ENCODE assay signal across 1 cellular context in the genomic region with DNA sequence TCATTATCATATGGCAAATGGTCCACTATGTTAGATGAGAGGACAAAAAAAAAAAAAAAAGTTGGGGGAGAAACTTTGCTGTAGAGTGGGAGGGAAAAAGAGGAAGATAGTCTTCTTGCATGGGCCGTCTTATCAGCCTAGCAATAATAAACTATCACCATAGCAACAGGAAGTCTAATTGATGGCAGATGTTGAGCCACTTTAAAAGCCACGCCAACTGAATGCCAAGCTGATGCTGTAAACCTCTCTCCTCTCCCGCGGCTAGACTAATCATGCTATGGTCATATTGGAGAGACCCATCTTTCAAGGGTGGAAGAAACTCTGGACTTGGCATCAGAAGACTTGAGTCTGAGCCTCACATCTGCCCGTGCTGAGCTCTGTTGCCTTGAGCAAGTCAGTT.
TF ChIP-seq lines count a peak whose summit lies in the region.

No MANE protein-coding gene starts in this region.

TF ChIP-seq in K562, 482 proteins besides CTCF, POLR2A, EP300 and RAD21 (continued from another document):
- TF ChIP-seq ZNF280A (IDR thresholded peaks at IDR 0.05; ENCODE audit: low read depth, partially characterized antibody) (no peak), XRCC3 (IDR thresholded peaks at IDR 0.05) (no peak), ZNF224 (CRISPR knock-in tag; IDR thresholded peaks at IDR 0.05) (no peak), CREM (IDR thresholded peaks at IDR 0.05; ENCODE audit: low read depth) (no peak), ZBTB17 (CRISPR knock-in tag; IDR thresholded peaks at IDR 0.05) (peak; percentile 97), IFI16 (CRISPR knock-in tag; IDR thresholded peaks at IDR 0.05) (no peak), BRCA1 (IDR thresholded peaks at IDR 0.05) (no peak), BRCA1 (CRISPR knock-in tag; IDR thresholded peaks at IDR 0.05) (no peak), ADNP (tag; IDR thresholded peaks at IDR 0.05) (no peak), PKNOX1 (IDR thresholded peaks at IDR 0.05) (no peak), CBFA2T2 (conservative IDR thresholded peaks at IDR 0.05) (no peak), ZNF408 (CRISPR knock-in tag; IDR thresholded peaks at IDR 0.05; ENCODE audit: low read depth) (no peak), ZNF766 (CRISPR knock-in tag; conservative IDR thresholded peaks at IDR 0.05) (no peak), ZNF75A (CRISPR knock-in tag; IDR thresholded peaks at IDR 0.05) (no peak), CEBPZ (IDR thresholded peaks at IDR 0.05; ENCODE audit: borderline replicate concordance, low read depth, low read length) (no peak), ZNF24 (IDR thresholded peaks at IDR 0.05) (no peak), GATA2 (CRISPR knock-in tag; IDR thresholded peaks at IDR 0.05) (no peak), ZMIZ1 (IDR thresholded peaks at IDR 0.05; ENCODE audit: low read depth in 2 of 2, low read length in 2 of 2) (0 out of 4 replicates have a peak, but pooled peaks of 1 of the 2 experiments have one; percentile 45), ZNF12 (CRISPR knock-in tag; IDR thresholded peaks at IDR 0.05) (no peak), RFX1 (IDR thresholded peaks at IDR 0.05) (peak; percentile 83), MLLT1 (IDR thresholded peaks at IDR 0.05) (peak in 1 of 2 experiments; percentile 70; a peak in 1 of 4 replicates)
- TF ChIP-seq, protein P1, sequence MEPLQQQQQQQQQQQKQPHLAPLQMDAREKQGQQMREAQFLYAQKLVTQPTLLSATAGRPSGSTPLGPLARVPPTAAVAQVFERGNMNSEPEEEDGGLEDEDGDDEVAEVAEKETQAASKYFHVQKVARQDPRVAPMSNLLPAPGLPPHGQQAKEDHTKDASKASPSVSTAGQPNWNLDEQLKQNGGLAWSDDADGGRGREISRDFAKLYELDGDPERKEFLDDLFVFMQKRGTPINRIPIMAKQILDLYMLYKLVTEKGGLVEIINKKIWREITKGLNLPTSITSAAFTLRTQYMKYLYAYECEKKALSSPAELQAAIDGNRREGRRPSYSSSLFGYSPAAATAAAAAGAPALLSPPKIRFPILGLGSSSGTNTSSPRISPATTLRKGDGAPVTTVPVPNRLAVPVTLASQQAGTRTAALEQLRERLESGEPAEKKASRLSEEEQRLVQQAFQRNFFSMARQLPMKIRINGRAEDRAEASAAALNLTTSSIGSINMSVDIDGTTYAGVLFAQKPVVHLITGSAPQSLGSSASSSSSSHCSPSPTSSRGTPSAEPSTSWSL (CRISPR knock-in tag; IDR thresholded peaks at IDR 0.05; ENCODE audit: borderline replicate concordance): no peak
- TF ChIP-seq, protein P2, sequence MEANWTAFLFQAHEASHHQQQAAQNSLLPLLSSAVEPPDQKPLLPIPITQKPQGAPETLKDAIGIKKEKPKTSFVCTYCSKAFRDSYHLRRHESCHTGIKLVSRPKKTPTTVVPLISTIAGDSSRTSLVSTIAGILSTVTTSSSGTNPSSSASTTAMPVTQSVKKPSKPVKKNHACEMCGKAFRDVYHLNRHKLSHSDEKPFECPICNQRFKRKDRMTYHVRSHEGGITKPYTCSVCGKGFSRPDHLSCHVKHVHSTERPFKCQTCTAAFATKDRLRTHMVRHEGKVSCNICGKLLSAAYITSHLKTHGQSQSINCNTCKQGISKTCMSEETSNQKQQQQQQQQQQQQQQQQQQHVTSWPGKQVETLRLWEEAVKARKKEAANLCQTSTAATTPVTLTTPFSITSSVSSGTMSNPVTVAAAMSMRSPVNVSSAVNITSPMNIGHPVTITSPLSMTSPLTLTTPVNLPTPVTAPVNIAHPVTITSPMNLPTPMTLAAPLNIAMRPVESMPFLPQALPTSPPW (CRISPR knock-in tag; IDR thresholded peaks at IDR 0.05): peak; percentile 50
